Comparison of ENCODE assay signal across 27 cellular contexts in genomic region chr19:8915997-8916396, GRCh38.
DNase-seq lines count a peak whose midpoint lies in the region; FAIRE-seq and TF ChIP-seq lines count a peak whose summit lies in the region.
"Had no signal": no experiment of that assay in that cellular context is flagged by ENCODE, and none has a peak within 500 bp of the region (broad histone marks: within the 10 kb centered on the region; RNA-seq: fewer than 3 reads in every experiment).

No MANE protein-coding gene starts in this region.

- CTCF ChIA-PET in HEK293 (lab: Yijun Ruan, JAX): no interaction called here

- no peaks in the 10 kb centered on the region for H3K27me3 ChIP-seq in bronchial epithelial cell (ENCODE audit: control insufficient read depth, insufficient read depth, low read length)
- H3K27me3 ChIP-seq: BE2C, BLaER1 had no signal

- no peak overlapping the region for H3K4me3 Mint-ChIP-seq in glutamatergic neuron (ENCODE audit: unreplicated experiment)
- H3K4me3 Mint-ChIP-seq: CD14-positive monocyte; CD4-positive, alpha-beta memory T cell; CD4-positive, CD25-positive, alpha-beta regulatory T cell; CD8-positive, alpha-beta memory T cell had no signal

- no peak overlapping the region for H3K27ac ChIP-seq in HEK293 (ENCODE audit: extremely low read depth, low read depth, low read length)
- H3K27ac ChIP-seq: BLaER1 had no signal

- peaks cover 19% of the 10 kb centered on the region for H3K9me3 Mint-ChIP-seq in glutamatergic neuron (ENCODE audit: unreplicated experiment)

- FAIRE-seq in HTR-8/SVneo (lab: Jason Lieb, UNC) (peak; percentile 65), bronchial epithelial cell (lab: Jason Lieb, UNC) (peak; percentile 93)
- FAIRE-seq: A204.1, GM12878, GM12892, GM18507, GM19239 had no signal

- no peak overlapping the region for H3K4me3 ChIP-seq in HEK293 (ENCODE audit: low read depth, low read length)
- no peak overlapping the region for H3K4me3 ChIP-seq in bronchial epithelial cell (ENCODE audit: low read depth, low read length)
- H3K4me3 ChIP-seq: BLaER1, GM12878 had no signal

- peaks cover 12% of the 10 kb centered on the region for H3K36me3 Mint-ChIP-seq in glutamatergic neuron (ENCODE audit: unreplicated experiment)
- H3K36me3 Mint-ChIP-seq: CD14-positive monocyte; CD4-positive, alpha-beta memory T cell; CD4-positive, CD25-positive, alpha-beta regulatory T cell; CD8-positive, alpha-beta memory T cell had no signal

- H3K27me3 Mint-ChIP-seq in glutamatergic neuron (ENCODE audit: unreplicated experiment): peaks cover 2% of the 10 kb centered on the region
- H3K27me3 Mint-ChIP-seq: CD4-positive, CD25-positive, alpha-beta regulatory T cell had no signal

- no peak for DNase-seq in HTR-8/SVneo (ENCODE audit: insufficient read length, low spot score)
- DNase-seq in bronchial epithelial cell (ENCODE audit: low read depth): no peak
- DNase-seq in glutamatergic neuron: no peak
- no peak for DNase-seq in activated gamma-delta T cell (lab: John Stamatoyannopoulos, UW)
- DNase-seq: 8988T; ACHN; BE2C; C1 segment of cervical spinal cord; CD4-positive, alpha-beta memory T cell; CD4-positive, CD25-positive, alpha-beta regulatory T cell; CD8-positive, alpha-beta memory T cell; COR-L47; DMS 273 treated with DMSO at 0.1 percent for 48 hours; DMS153; DMS53; DMS79; DND-41; EL; GDM1 had no signal

- H3K9me3 ChIP-seq in HEK293 (ENCODE audit: control insufficient read depth, insufficient read depth, low read depth, low read length): no peaks in the 10 kb centered on the region
- H3K9me3 ChIP-seq: BE2C, BLaER1 had no signal

- TF ChIP-seq CTCF in HEK293 (tag by site-specific recombination; IDR thresholded peaks at IDR 0.05): no peak
- no peak for TF ChIP-seq CTCF in bronchial epithelial cell (IDR thresholded peaks at IDR 0.05; ENCODE audit: insufficient read depth, low read length, severe bottlenecking)
- TF ChIP-seq CTCF in glutamatergic neuron (IDR thresholded peaks at IDR 0.05; ENCODE audit: partially characterized antibody, unreplicated experiment): no peak

- POLR2A ChIA-PET in HEK293 (lab: Yijun Ruan, JAX): no interaction called here

- H3K4me1 Mint-ChIP-seq in glutamatergic neuron (ENCODE audit: low read depth, unreplicated experiment): no peaks in the 10 kb centered on the region
- H3K4me1 Mint-ChIP-seq: CD14-positive monocyte; CD4-positive, alpha-beta memory T cell; CD4-positive, CD25-positive, alpha-beta regulatory T cell; CD8-positive, alpha-beta memory T cell had no signal

- H3K36me3 ChIP-seq in HEK293 (ENCODE audit: control insufficient read depth in 2 of 2, insufficient read depth in 1 of 2, low read length in 2 of 2) (no peaks in the 10 kb centered on the region), bronchial epithelial cell (ENCODE audit: control insufficient read depth, insufficient read depth, low read length) (no peaks in the 10 kb centered on the region)
- H3K36me3 ChIP-seq: BE2C, BLaER1 had no signal

- H3K4me1 ChIP-seq in HEK293 (ENCODE audit: control insufficient read depth, insufficient read depth, low read length): no peaks in the 10 kb centered on the region
- H3K4me1 ChIP-seq: BE2C, BLaER1 had no signal

- H3K27ac Mint-ChIP-seq in glutamatergic neuron (ENCODE audit: unreplicated experiment): no peak overlapping the region
- H3K27ac Mint-ChIP-seq: CD14-positive monocyte; CD4-positive, alpha-beta memory T cell; CD4-positive, CD25-positive, alpha-beta regulatory T cell; CD8-positive, alpha-beta memory T cell had no signal

TF ChIP-seq in HEK293, 187 proteins besides CTCF, POLR2A, EP300 and RAD21 (continues in another document):
- peak; percentile 60; the same call in 1 of the 2 replicates for TF ChIP-seq ZNF521 (tag by site-specific recombination; IDR thresholded peaks at IDR 0.05)
- TF ChIP-seq ZBTB7A (tag by site-specific recombination; IDR thresholded peaks at IDR 0.05; ENCODE audit: low read depth): no peak
- no peak for TF ChIP-seq ZNF202 (tag by site-specific recombination; IDR thresholded peaks at IDR 0.05; ENCODE audit: borderline replicate concordance)
- TF ChIP-seq ZNF513 (tag by site-specific recombination; IDR thresholded peaks at IDR 0.05): peak; percentile 91
- no peak for TF ChIP-seq ZNF639 (tag by site-specific recombination; IDR thresholded peaks at IDR 0.05)
- no peak for TF ChIP-seq SCRT1 (tag by site-specific recombination; IDR thresholded peaks at IDR 0.05; ENCODE audit: borderline replicate concordance)
- 0 out of 2 replicates have a peak, but pooled peaks have one; percentile 62 for TF ChIP-seq ZNF311 (tag by site-specific recombination; IDR thresholded peaks at IDR 0.05; ENCODE audit: borderline replicate concordance)
- no peak for TF ChIP-seq ZNF354C (tag by site-specific recombination; IDR thresholded peaks at IDR 0.05; ENCODE audit: borderline replicate concordance, low read depth)
- no peak for TF ChIP-seq ZNF114 (tag by site-specific recombination; IDR thresholded peaks at IDR 0.05)
- TF ChIP-seq ZFHX2 (tag by site-specific recombination; conservative IDR thresholded peaks at IDR 0.05): no peak
- no peak for TF ChIP-seq ZNF792 (tag by site-specific recombination; IDR thresholded peaks at IDR 0.05)
- TF ChIP-seq ZNF138 (tag by site-specific recombination; IDR thresholded peaks at IDR 0.05; ENCODE audit: borderline replicate concordance): no peak
- TF ChIP-seq GLIS2 (tag by site-specific recombination; IDR thresholded peaks at IDR 0.05): no peak
- TF ChIP-seq KLF8 (tag by site-specific recombination; IDR thresholded peaks at IDR 0.05): no peak
- TF ChIP-seq ZNF529 (tag by site-specific recombination; IDR thresholded peaks at IDR 0.05; ENCODE audit: insufficient replicate concordance): no peak
- TF ChIP-seq ZNF473 (tag by site-specific recombination; IDR thresholded peaks at IDR 0.05): no peak
- no peak for TF ChIP-seq GLI2 (tag by site-specific recombination; IDR thresholded peaks at IDR 0.05; ENCODE audit: borderline replicate concordance, low read depth)
- no peak for TF ChIP-seq HIC1 (tag by site-specific recombination; IDR thresholded peaks at IDR 0.05)
- no peak for TF ChIP-seq ZNF140 (tag by site-specific recombination; IDR thresholded peaks at IDR 0.05)
- TF ChIP-seq YY2 (tag by site-specific recombination; IDR thresholded peaks at IDR 0.05): 0 out of 2 replicates have a peak, but pooled peaks have one; percentile 25
- no peak for TF ChIP-seq ZNF560 (tag by site-specific recombination; IDR thresholded peaks at IDR 0.05; ENCODE audit: borderline replicate concordance)
- no peak for TF ChIP-seq ZNF394 (tag by site-specific recombination; IDR thresholded peaks at IDR 0.05; ENCODE audit: borderline replicate concordance)
- no peak for TF ChIP-seq ZNF26 (tag by site-specific recombination; IDR thresholded peaks at IDR 0.05)
- peak; percentile 71; the same call in 1 of the 2 replicates for TF ChIP-seq ZNF621 (tag by site-specific recombination; IDR thresholded peaks at IDR 0.05)
